Comparison of ENCODE assay signal across 20 cellular contexts in genomic region chr13:113898391-113898790, GRCh38.
"Had no signal": no experiment of that assay in that cellular context is flagged by ENCODE, and none has a peak within 500 bp of the region (broad histone marks: within the 10 kb centered on the region; RNA-seq: fewer than 3 reads in every experiment).

No MANE protein-coding gene starts in this region.

- H3K36me3 Mint-ChIP-seq: activated naive CD8-positive, alpha-beta T cell treated with anti-CD3 and anti-CD28 coated beads for 36 hours; T-cell had no signal

- H3K4me1 ChIP-seq: prostate gland, suprapubic skin had no signal

- H3K9me3 ChIP-seq: prostate gland, suprapubic skin, upper lobe of left lung had no signal

- ATAC-seq: left ventricle myocardium superior; right cardiac atrium; stimulated activated naive CD8-positive, alpha-beta T cell treated with anti-CD3 and anti-CD28 coated beads, Interleukin-15, Interleukin-2, amounts not matched to agents 100 U/mL and 50 U/mL, for 24 hours; T-cell had no signal

- H3K4me3 Mint-ChIP-seq: activated naive CD8-positive, alpha-beta T cell treated with anti-CD3 and anti-CD28 coated beads for 36 hours; endodermal cell; nephron; T-cell had no signal

- H3K27me3 ChIP-seq: suprapubic skin, upper lobe of left lung had no signal

- H3K9me3 Mint-ChIP-seq: activated naive CD8-positive, alpha-beta T cell treated with anti-CD3 and anti-CD28 coated beads for 36 hours; T-cell had no signal

- H3K36me3 ChIP-seq: prostate gland, suprapubic skin, upper lobe of left lung had no signal

- H3K4me1 Mint-ChIP-seq: activated naive CD8-positive, alpha-beta T cell treated with anti-CD3 and anti-CD28 coated beads for 36 hours; endodermal cell; T-cell had no signal

- H3K27ac ChIP-seq: prostate gland, suprapubic skin had no signal

- DNase-seq: activated CD4-positive, alpha-beta T cell treated with anti-CD3 and anti-CD28 coated beads, Interleukin-2, amount 50 U/mL, for 1 hour; activated naive CD8-positive, alpha-beta T cell treated with anti-CD3 and anti-CD28 coated beads for 36 hours; activated T-cell treated with anti-CD3 and anti-CD28 coated beads, Interleukin-2, amount 50 U/mL, for 48 hours; anterior cingulate cortex; endodermal cell; erythroblast; hippocampal formation; kidney glomerular epithelial cell; mesendoderm; occipital lobe; right cardiac atrium; SK-N-SH; stimulated activated naive CD8-positive, alpha-beta T cell treated with anti-CD3 and anti-CD28 coated beads, Interleukin-15, Interleukin-2, amounts not matched to agents 100 U/mL and 50 U/mL, for 24 hours; T-cell; T-helper 9 cell; upper lobe of left lung had no signal

- H3K27ac Mint-ChIP-seq: activated naive CD8-positive, alpha-beta T cell treated with anti-CD3 and anti-CD28 coated beads for 36 hours; endodermal cell; nephron; T-cell had no signal

- H3K4me3 ChIP-seq: prostate gland, suprapubic skin, upper lobe of left lung had no signal

- H3K4me2 ChIP-seq: SK-N-SH had no signal
